In genomic region chr10:127874966-127875765, GRCh38 we compare ENCODE assay signal across 28 cellular contexts. TPM values are rescaled to one million over a fixed set of nuclear protein-coding genes. Genes with fewer than 3 reads are reported as not detected.
DNase-seq lines count a peak whose midpoint lies in the region; ATAC-seq, FAIRE-seq and TF ChIP-seq lines count a peak whose summit lies in the region.
"Had no signal": no experiment of that assay in that cellular context is flagged by ENCODE, and none has a peak within 500 bp of the region (broad histone marks: within the 10 kb centered on the region; RNA-seq: fewer than 3 reads in every experiment).

No MANE protein-coding gene starts in this region.

- no peak overlapping the region for H2AFZ ChIP-seq in GM12878 (ENCODE audit: control insufficient read depth, low read depth, low read length)
- H2AFZ ChIP-seq: PC-9 had no signal

- no peaks in the 10 kb centered on the region; a peak in 1 of 4 replicates for H3K27me3 ChIP-seq in GM12878 (replicated peaks in 1 of 2; ENCODE audit: control insufficient read depth in 2 of 2, insufficient read depth in 2 of 2, low read length in 1 of 2)
- H3K27me3 ChIP-seq: BLaER1 treated with 17β-estradiol and CSF1 and Interleukin-3, amounts not matched to agents 10 nM and 100 nM had no signal

- TF ChIP-seq CTCF in GM12878 (IDR thresholded peaks at IDR 0.05 in 2 of 3, conservative IDR thresholded peaks at IDR 0.05 in 1 of 3; ENCODE audit: control insufficient read depth in 2 of 3, extremely low read depth in 1 of 3, insufficient read depth in 1 of 3, low read depth in 3 of 3, low read length in 3 of 3) = no peak

- no peaks in the 10 kb centered on the region for H3K36me3 ChIP-seq in GM12878 (ENCODE audit: control insufficient read depth in 2 of 2, insufficient read depth in 2 of 2, low read length in 1 of 2)
- H3K36me3 ChIP-seq: BLaER1 treated with 17β-estradiol and CSF1 and Interleukin-3, amounts not matched to agents 10 nM and 100 nM had no signal

- DNase-seq in activated CD8-positive, alpha-beta memory T cell treated with anti-CD3 and anti-CD28 coated beads, Interleukin-2, amount 10 ng/mL, durations not matched to agents 7 days and 5 days = peak; percentile 19
- no peak for DNase-seq in activated CD8-positive, alpha-beta memory T cell treated with anti-CD3 and anti-CD28 coated beads for 24 hours
- DNase-seq in GM12878 (ENCODE audit: low read depth, low spot score) (no peak), left lobe of liver (ENCODE audit: low spot score) (peak; percentile 39), DMS 273 (lab: John Stamatoyannopoulos, UW; ENCODE audit: unreplicated experiment) (no peak)
- no peak for DNase-seq in stimulated activated CD4-positive, alpha-beta T cell treated with anti-CD3 and anti-CD28 coated beads, Interleukin-4, amount 100 ng/mL, for 1 hour
- DNase-seq: Caco-2; CD4-positive, alpha-beta memory T cell; KBM-7; MM.1S; NCI-H1048; NCI-H1436; NCI-H2029; NCI-H2227 treated with DMSO at 0.1 percent for 48 hours; NCI-H510A treated with DMSO at 0.1 percent for 48 hours; NCI-H748 treated with DMSO at 0.1 percent for 48 hours; PC-9; SIG-M5 had no signal

- FAIRE-seq in GM12878 (lab: Jason Lieb, UNC) = no peak
- FAIRE-seq: GM18507, GM19239, H54 had no signal

- no peaks in the 10 kb centered on the region for H3K9me3 ChIP-seq in GM12878 (replicated peaks; ENCODE audit: control insufficient read depth, insufficient read depth, low read length)
- H3K9me3 ChIP-seq: Caco-2 had no signal

- SMC1A ChIA-PET in GM12878 (lab: Charles Lee; ENCODE audit: uncharacterized antibody, unreplicated experiment) = no interaction called here

- no peak overlapping the region for H3K27ac Mint-ChIP-seq in activated CD8-positive, alpha-beta memory T cell treated with anti-CD3 and anti-CD28 coated beads, Interleukin-2, amount 10 ng/mL, durations not matched to agents 7 days and 5 days
- H3K27ac Mint-ChIP-seq in stimulated activated memory B cell treated with anti-CD40 and anti-IgM and Interleukin-4, amounts not matched to agents 10 μg/mL and 1 μg/mL and 100 μg/mL, for 72 hours = no peak overlapping the region
- H3K27ac Mint-ChIP-seq: CD4-positive, alpha-beta memory T cell had no signal

- no peak overlapping the region for H3K4me3 Mint-ChIP-seq in activated CD8-positive, alpha-beta memory T cell treated with anti-CD3 and anti-CD28 coated beads, Interleukin-2, amount 10 ng/mL, durations not matched to agents 7 days and 5 days
- H3K4me3 Mint-ChIP-seq in stimulated activated memory B cell treated with anti-CD40 and anti-IgM and Interleukin-4, amounts not matched to agents 10 μg/mL and 1 μg/mL and 100 μg/mL, for 72 hours = no peak overlapping the region
- H3K4me3 Mint-ChIP-seq: CD4-positive, alpha-beta memory T cell had no signal

- H3K36me3 Mint-ChIP-seq in activated CD8-positive, alpha-beta memory T cell treated with anti-CD3 and anti-CD28 coated beads, Interleukin-2, amount 10 ng/mL, durations not matched to agents 7 days and 5 days = no peaks in the 10 kb centered on the region
- H3K36me3 Mint-ChIP-seq in stimulated activated memory B cell treated with anti-CD40 and anti-IgM and Interleukin-4, amounts not matched to agents 10 μg/mL and 1 μg/mL and 100 μg/mL, for 72 hours = no peaks in the 10 kb centered on the region
- H3K36me3 Mint-ChIP-seq: CD4-positive, alpha-beta memory T cell had no signal

- WGBS in GM12878 (ENCODE audit: insufficient coverage, insufficient replicate concordance, low lambda C conversion rate, missing lambda C conversion rate) = 27% methylated on average over 13 of the region's 13 CpGs

- no peaks in the 10 kb centered on the region for H3K79me2 ChIP-seq in GM12878 (ENCODE audit: control insufficient read depth, insufficient read depth, low read length)

- POLR2A ChIA-PET in GM12878 (lab: Charles Lee) = no interaction called here

- CTCF ChIA-PET in activated CD8-positive, alpha-beta memory T cell treated with anti-CD3 and anti-CD28 coated beads, Interleukin-2, amount 10 ng/mL, durations not matched to agents 7 days and 5 days (lab: Charles Lee) = interaction anchor here (1.0 to 1.4 kb wide), 2 partner anchors 11 to 136 kb away, joined by 3 read pairs; no protein-coding TSS in a partner anchor
- CTCF ChIA-PET in GM12878 (lab: Yijun Ruan, JAX) = interaction anchor here (0.6 to 0.8 kb wide), 2 partner anchors 159 to 1494 kb away, joined by 3 read pairs; no protein-coding TSS in a partner anchor

- no peak for TF ChIP-seq RAD21 in GM12878 (IDR thresholded peaks at IDR 0.05; ENCODE audit: insufficient read depth, low read depth, low read length)

- no peak for TF ChIP-seq POLR2A in GM12878 (IDR thresholded peaks at IDR 0.05; ENCODE audit: low read depth, low read length)

- TF ChIP-seq EP300 in GM12878 (IDR thresholded peaks at IDR 0.05; ENCODE audit: borderline replicate concordance in 1 of 2, control insufficient read depth in 1 of 2, low read depth in 2 of 2, low read length in 2 of 2) = no peak

- H3K27me3 Mint-ChIP-seq in activated CD8-positive, alpha-beta memory T cell treated with anti-CD3 and anti-CD28 coated beads, Interleukin-2, amount 10 ng/mL, durations not matched to agents 7 days and 5 days = peaks cover 34% of the 10 kb centered on the region
- peaks cover 13% of the 10 kb centered on the region for H3K27me3 Mint-ChIP-seq in stimulated activated memory B cell treated with anti-CD40 and anti-IgM and Interleukin-4, amounts not matched to agents 10 μg/mL and 1 μg/mL and 100 μg/mL, for 72 hours

- BruUV-seq in GM12878 (replicated peaks; lab: Mats Ljungman, UMichigan) = no TSS peak

- RAD21 ChIA-PET in GM12878 (lab: Charles Lee; ENCODE audit: unreplicated experiment) = no interaction called here

- H3K4me2 ChIP-seq in GM12878 (ENCODE audit: control insufficient read depth, insufficient read depth) = no peak overlapping the region
- H3K4me2 ChIP-seq: PC-9 had no signal

- in situ Hi-C loops in GM12878 (cut with MboI) = no loop called here

- H3K4me1 ChIP-seq in GM12878 (ENCODE audit: control insufficient read depth, insufficient read depth, low read length) = no peaks in the 10 kb centered on the region

- H3K4me3 ChIP-seq in GM12878 = no peak overlapping the region
- H3K4me3 ChIP-seq: BLaER1 treated with 17β-estradiol and CSF1 and Interleukin-3, amounts not matched to agents 10 nM and 100 nM; PC-9 had no signal

- no peak overlapping the region for H3K9ac ChIP-seq in GM12878 (ENCODE audit: control insufficient read depth, insufficient read depth, low read length)
- H3K9ac ChIP-seq: BLaER1 treated with 17β-estradiol and CSF1 and Interleukin-3, amounts not matched to agents 10 nM and 100 nM had no signal

- no peaks in the 10 kb centered on the region for H4K20me1 ChIP-seq in GM12878 (ENCODE audit: control insufficient read depth, insufficient read depth)
- H4K20me1 ChIP-seq: BLaER1 treated with 17β-estradiol and CSF1 and Interleukin-3, amounts not matched to agents 10 nM and 100 nM had no signal

- no peaks in the 10 kb centered on the region for H3K9me3 Mint-ChIP-seq in activated CD8-positive, alpha-beta memory T cell treated with anti-CD3 and anti-CD28 coated beads, Interleukin-2, amount 10 ng/mL, durations not matched to agents 7 days and 5 days (ENCODE audit: low read depth)
- H3K9me3 Mint-ChIP-seq in stimulated activated memory B cell treated with anti-CD40 and anti-IgM and Interleukin-4, amounts not matched to agents 10 μg/mL and 1 μg/mL and 100 μg/mL, for 72 hours = no peaks in the 10 kb centered on the region

- no peak overlapping the region for H3K27ac ChIP-seq in GM12878 (ENCODE audit: control insufficient read depth, insufficient read depth)
- H3K27ac ChIP-seq: 22Rv1, HL-60, PC-9, RWPE1 had no signal

- peaks cover 17% of the 10 kb centered on the region for H3K4me1 Mint-ChIP-seq in activated CD8-positive, alpha-beta memory T cell treated with anti-CD3 and anti-CD28 coated beads, Interleukin-2, amount 10 ng/mL, durations not matched to agents 7 days and 5 days
- H3K4me1 Mint-ChIP-seq in stimulated activated memory B cell treated with anti-CD40 and anti-IgM and Interleukin-4, amounts not matched to agents 10 μg/mL and 1 μg/mL and 100 μg/mL, for 72 hours = peaks cover 8% of the 10 kb centered on the region

- no peak for ATAC-seq in activated CD8-positive, alpha-beta memory T cell treated with anti-CD3 and anti-CD28 coated beads, Interleukin-2, amount 10 ng/mL, durations not matched to agents 7 days and 5 days
- ATAC-seq in GM12878 (peak; percentile 46), left lobe of liver (no peak), HG03039 (IDR thresholded peaks at IDR 0.05; ENCODE audit: unreplicated experiment) (no peak)
- peak; percentile 18 for ATAC-seq in stimulated activated memory B cell treated with anti-CD40 and anti-IgM and Interleukin-4, amounts not matched to agents 10 μg/mL and 1 μg/mL and 100 μg/mL, for 72 hours

- intact Hi-C loops in GM12878 (cut with micrococcal nuclease; ENCODE audit: unreplicated experiment) = no loop called here

RNA-seq across cellular contexts. Expression of gene CLRN3, which starts 17.6 kb away (rescaled TPM):
- not detected for total RNA-seq in activated CD8-positive, alpha-beta memory T cell treated with anti-CD3 and anti-CD28 coated beads, Interleukin-2, amount 10 ng/mL, durations not matched to agents 7 days and 5 days
- total RNA-seq in GM12878 (2013; cell fraction: nucleolus; rRNA removed) = not detected in 2 replicates
- total RNA-seq in GM12878 (2014; rRNA removed) = not detected in 2 replicates
- not detected in 2 replicates for total RNA-seq in GM12878 (2014; rRNA removed; fragmentation: Illumina TruSeq; extraction: Trizol)
- not detected in 2 replicates for total RNA-seq in GM12878 (2021)
- polyA plus RNA-seq in GM12878 (2011; ENCODE audit: low read depth) = not detected
- polyA plus RNA-seq in GM12878 (2011; rRNA removed) = not detected in 2 replicates
- polyA plus RNA-seq in GM12878 (2011; cell fraction: cytosol; rRNA removed) = not detected in 2 replicates
- polyA plus RNA-seq in GM12878 (2011; cell fraction: nucleus; rRNA removed) = not detected in 2 replicates
- polyA plus RNA-seq in GM12878 (2012) = not detected in 2 replicates
- polyA plus RNA-seq in GM12878 (2014; fragmentation: Illumina TruSeq; extraction: Trizol) = not detected in 2 replicates
- not detected for polyA plus RNA-seq in GM12878 (2014; fragmentation: Nextera tagmentation; extraction: Ambion mirVana)
- not detected in 2 replicates for polyA plus RNA-seq in GM12878 (2014; rRNA removed)
- polyA plus RNA-seq in GM12878 (2016; fragmentation: Nextera tagmentation; extraction: Ambion mirVana) = not detected
- polyA minus RNA-seq in GM12878 (2011; rRNA and poly(A)+ RNA removed) = not detected in 2 replicates
- polyA minus RNA-seq in GM12878 (2011; cell fraction: cytosol; rRNA and poly(A)+ RNA removed) = not detected in 2 replicates
- not detected in 2 replicates for polyA minus RNA-seq in GM12878 (2011; cell fraction: nucleus; rRNA and poly(A)+ RNA removed)
- total RNA-seq in left lobe of liver = 25.1 TPM
- total RNA-seq: CD4-positive, alpha-beta memory T cell; G401; PC-9 had no signal
- polyA plus RNA-seq: CD4-positive, alpha-beta memory T cell had no signal

RNA-seq across cellular contexts. Expression of gene PTPRE, which starts 31.7 kb away (rescaled TPM):
- total RNA-seq in activated CD8-positive, alpha-beta memory T cell treated with anti-CD3 and anti-CD28 coated beads, Interleukin-2, amount 10 ng/mL, durations not matched to agents 7 days and 5 days = 10 to 100 TPM; 16.5 to 27.1 TPM
- 21.2 and 27.6 TPM in 2 replicates for total RNA-seq in GM12878 (2013; cell fraction: nucleolus; rRNA removed)
- total RNA-seq in GM12878 (2014; rRNA removed) (3.8 and 5.2 TPM in 2 replicates), GM12878 (2014; rRNA removed; fragmentation: Illumina TruSeq; extraction: Trizol) (2.9 TPM in 2 replicates), GM12878 (2021) (6.3 and 7.8 TPM in 2 replicates), left lobe of liver (1.6 TPM)
- polyA plus RNA-seq in GM12878 (2011; ENCODE audit: low read depth) = 1.4 TPM
- polyA plus RNA-seq in GM12878 (2011; rRNA removed) (5.3 and 7.6 TPM in 2 replicates), GM12878 (2014; fragmentation: Illumina TruSeq; extraction: Trizol) (3.5 and 4.1 TPM in 2 replicates), GM12878 (2014; fragmentation: Nextera tagmentation; extraction: Ambion mirVana) (1 to 10 TPM; 5.8 to 6.7 TPM), GM12878 (2014; rRNA removed) (2.7 and 3.1 TPM in 2 replicates), GM12878 (2016; fragmentation: Nextera tagmentation; extraction: Ambion mirVana) (1 to 10 TPM; 5.7 to 6.4 TPM)
- polyA plus RNA-seq in GM12878 (2011; cell fraction: cytosol; rRNA removed) = 6.5 and 7.8 TPM in 2 replicates
- polyA plus RNA-seq in GM12878 (2011; cell fraction: nucleus; rRNA removed) = 40.9 and 44.2 TPM in 2 replicates
- polyA plus RNA-seq in GM12878 (2012) = 2.5 and 2.8 TPM in 2 replicates
- polyA minus RNA-seq in GM12878 (2011; rRNA and poly(A)+ RNA removed) = 7.6 and 11.6 TPM in 2 replicates
- polyA minus RNA-seq in GM12878 (2011; cell fraction: cytosol; rRNA and poly(A)+ RNA removed) = 5.6 and 7.2 TPM in 2 replicates
- polyA minus RNA-seq in GM12878 (2011; cell fraction: nucleus; rRNA and poly(A)+ RNA removed) = 17.8 and 36.2 TPM in 2 replicates
- total RNA-seq: G401 had no signal

Comparison
In these comparisons a context has a peak if more than half of its experiments do, and no peak if none do; other contexts are left out.
1. DNase-seq: peak in activated CD8-positive, alpha-beta memory T cell treated with anti-CD3 and anti-CD28 coated beads, Interleukin-2, amount 10 ng/mL, durations not matched to agents 7 days and 5 days (single experiment) and left lobe of liver (single experiment); none in activated CD8-positive, alpha-beta memory T cell treated with anti-CD3 and anti-CD28 coated beads for 24 hours (single experiment), GM12878 (single experiment), stimulated activated CD4-positive, alpha-beta T cell treated with anti-CD3 and anti-CD28 coated beads, Interleukin-4, amount 100 ng/mL, for 1 hour (single experiment) and DMS 273 (single experiment).
2. ATAC-seq: peak in GM12878 (single experiment) and stimulated activated memory B cell treated with anti-CD40 and anti-IgM and Interleukin-4, amounts not matched to agents 10 μg/mL and 1 μg/mL and 100 μg/mL, for 72 hours (single experiment); none in activated CD8-positive, alpha-beta memory T cell treated with anti-CD3 and anti-CD28 coated beads, Interleukin-2, amount 10 ng/mL, durations not matched to agents 7 days and 5 days (single experiment), left lobe of liver (single experiment) and HG03039 (single experiment).
3. RNA of gene CLRN3, which starts 17.6 kb away (total RNA-seq): 25.1 TPM in left lobe of liver (single experiment); not detected in activated CD8-positive, alpha-beta memory T cell treated with anti-CD3 and anti-CD28 coated beads, Interleukin-2, amount 10 ng/mL, durations not matched to agents 7 days and 5 days and not detected in GM12878; every median in the first group is over 10 times any median in the second.